Comparison of ENCODE assay signal across 2 cellular contexts in genomic region chr5:39721394-39721793, GRCh38.
TF ChIP-seq lines count a peak whose summit lies in the region.

No MANE protein-coding gene starts in this region.

TF ChIP-seq in SK-N-SH, 30 proteins besides CTCF, POLR2A, EP300 and RAD21 (continued from another document):
- TF ChIP-seq REST (IDR thresholded peaks at IDR 0.05; ENCODE audit: low read depth, low read length) = no peak
- TF ChIP-seq MEF2A (IDR thresholded peaks at IDR 0.05; ENCODE audit: borderline replicate concordance, low read depth) = no peak
- no peak for TF ChIP-seq MXI1 (IDR thresholded peaks at IDR 0.05; ENCODE audit: low read depth, low read length)
- TF ChIP-seq TCF12 (IDR thresholded peaks at IDR 0.05) = no peak
- no peak for TF ChIP-seq GABPA (IDR thresholded peaks at IDR 0.05; ENCODE audit: low read depth)
- TF ChIP-seq PBX3 (IDR thresholded peaks at IDR 0.05) = no peak
- no peak for TF ChIP-seq FOXM1 (IDR thresholded peaks at IDR 0.05; ENCODE audit: low read depth)
- TF ChIP-seq USF2 (IDR thresholded peaks at IDR 0.05; ENCODE audit: borderline replicate concordance, low read depth, low read length) = no peak
- TF ChIP-seq TEAD4 (IDR thresholded peaks at IDR 0.05; ENCODE audit: borderline replicate concordance, insufficient read depth) = no peak
- TF ChIP-seq EZH2phosphoT487 (IDR thresholded peaks at IDR 0.05; ENCODE audit: borderline replicate concordance, low read depth) = no peak
- no peak for TF ChIP-seq SMC3 (IDR thresholded peaks at IDR 0.05; ENCODE audit: low read depth, low read length)
- TF ChIP-seq YY1 (IDR thresholded peaks at IDR 0.05; ENCODE audit: low read depth) = no peak

TF ChIP-seq in SK-N-SH treated with all-trans-retinoic acid at 6 μM for 48 hours, 23 proteins besides CTCF, POLR2A, EP300 and RAD21 (continued from another document):
- TF ChIP-seq OSR1 (CRISPR knock-in tag; IDR thresholded peaks at IDR 0.05) (no peak), ZNF70 (CRISPR knock-in tag; IDR thresholded peaks at IDR 0.05) (no peak), ESRRG (CRISPR knock-in tag; IDR thresholded peaks at IDR 0.05) (no peak), GLIS3 (CRISPR knock-in tag; IDR thresholded peaks at IDR 0.05) (no peak), CSRNP3 (CRISPR knock-in tag; IDR thresholded peaks at IDR 0.05) (no peak), ZNF8 (CRISPR knock-in tag; IDR thresholded peaks at IDR 0.05) (no peak)
